In the genomic region with DNA sequence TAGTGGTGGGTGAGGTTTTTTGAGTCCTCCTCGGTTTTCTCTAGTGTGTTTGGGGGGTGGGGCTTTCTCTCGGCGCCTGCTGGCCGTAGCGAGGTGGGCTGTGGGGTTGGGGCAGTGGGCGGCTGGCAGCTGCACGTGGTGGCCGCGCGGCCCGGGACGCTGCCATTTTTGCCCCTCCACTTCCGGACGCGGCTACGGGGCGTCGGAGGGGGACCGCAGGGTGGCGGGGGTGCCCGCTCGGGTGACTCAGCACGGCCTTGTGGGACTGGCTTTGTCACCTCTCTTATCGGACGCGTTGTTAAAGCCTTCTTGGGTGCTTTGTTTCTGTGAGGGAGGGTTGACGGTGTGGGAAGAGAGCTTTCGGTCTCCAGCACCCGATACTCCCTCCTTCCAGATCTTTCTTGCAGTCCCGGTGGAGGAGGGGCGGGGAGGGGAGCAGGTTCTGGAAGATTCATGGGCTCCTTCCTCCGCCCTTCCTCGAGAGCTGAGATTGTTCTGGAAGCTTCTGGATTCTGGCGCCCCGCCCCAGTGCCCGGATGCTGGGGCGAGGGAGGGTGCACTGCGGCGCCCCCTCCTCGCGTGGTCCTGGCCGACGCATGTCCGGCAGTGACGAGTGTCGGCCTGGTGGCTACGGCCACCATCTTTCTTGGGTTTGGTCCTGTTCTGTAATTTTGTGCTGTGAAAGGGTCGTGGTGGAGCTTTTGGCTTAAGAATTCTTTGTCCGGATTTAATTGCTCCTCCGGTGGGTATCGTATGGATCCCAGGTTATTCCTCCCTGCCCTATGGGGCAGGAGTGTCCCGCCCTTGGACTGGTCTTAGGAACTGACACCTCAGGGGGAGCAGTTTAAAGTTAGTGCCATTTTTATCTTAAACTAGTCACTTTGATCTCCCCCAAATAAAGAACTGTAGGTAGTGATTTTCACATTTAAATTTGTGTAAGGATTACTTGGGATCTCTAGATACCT, we compare ENCODE assay signal across 8 cellular contexts. TPM values are rescaled to one million over a fixed set of nuclear protein-coding genes. Genes with fewer than 3 reads are reported as not detected.
DNase-seq lines count a peak whose midpoint lies in the region; ATAC-seq and TF ChIP-seq lines count a peak whose summit lies in the region.

No MANE protein-coding gene starts in this region.

- peaks cover 39% of the 10 kb centered on the region for H3K4me1 Mint-ChIP-seq in activated naive CD4-positive, alpha-beta T cell treated with anti-CD3 and anti-CD28 coated beads, Interleukin-2, amount 50 U/mL, for 24 hours

- TF ChIP-seq CTCF in parathyroid adenoma (IDR thresholded peaks at IDR 0.05) = no peak
- TF ChIP-seq CTCF in thyroid gland (IDR thresholded peaks at IDR 0.05) = no peak

- H2AFZ ChIP-seq in parathyroid adenoma = peak overlapping the region; percentile 97

- intact Hi-C loops in Right ventricle myocardium superior (cut with DNase I) = no loop called here
- intact Hi-C loops in thyroid gland (cut with DNase I) = no loop called here

- H3K27ac Mint-ChIP-seq in activated naive CD4-positive, alpha-beta T cell treated with anti-CD3 and anti-CD28 coated beads, Interleukin-2, amount 50 U/mL, for 24 hours = peak overlapping the region; percentile 100

- H3K9me3 ChIP-seq in SK-N-MC (ENCODE audit: low read depth, low read length) = no peaks in the 10 kb centered on the region
- no peaks in the 10 kb centered on the region for H3K9me3 ChIP-seq in parathyroid adenoma (ENCODE audit: control insufficient read depth, low read length)
- H3K9me3 ChIP-seq in thyroid gland = no peaks in the 10 kb centered on the region

- DNase-seq in A172 (ENCODE audit: low spot score) (peak; percentile 68), SK-N-MC (ENCODE audit: low read depth, low spot score) (no peak), Right ventricle myocardium superior (peak; percentile 77), thyroid gland (peak; percentile 76 to 79)

- H3K4me2 ChIP-seq in parathyroid adenoma (ENCODE audit: low read length) = peak overlapping the region; percentile 94

- H3K36me3 Mint-ChIP-seq in activated naive CD4-positive, alpha-beta T cell treated with anti-CD3 and anti-CD28 coated beads, Interleukin-2, amount 50 U/mL, for 24 hours = peaks cover 45% of the 10 kb centered on the region

- peaks cover 2% of the 10 kb centered on the region for H3K27me3 Mint-ChIP-seq in activated naive CD4-positive, alpha-beta T cell treated with anti-CD3 and anti-CD28 coated beads, Interleukin-2, amount 50 U/mL, for 24 hours

- H3K4me3 ChIP-seq in SK-N-MC = peak overlapping the region; percentile 100
- H3K4me3 ChIP-seq in parathyroid adenoma (ENCODE audit: low read depth, low read length) = peak overlapping the region; percentile 99
- peak overlapping the region; percentile 37 to 76 (median 54) for H3K4me3 ChIP-seq in thyroid gland (replicated peaks in 1 of 3)

- ATAC-seq in GM18873 (IDR thresholded peaks at IDR 0.05; ENCODE audit: low FRiP score, unreplicated experiment) = peak; percentile 17
- peak; percentile 45 for ATAC-seq in HG03354 (IDR thresholded peaks at IDR 0.05; ENCODE audit: poor library complexity, severe bottlenecking, unreplicated experiment)
- peak; percentile 36 for ATAC-seq in Right ventricle myocardium superior (ENCODE audit: poor library complexity)

- peaks cover 15% of the 10 kb centered on the region for H3K79me2 ChIP-seq in parathyroid adenoma

- H3K9ac ChIP-seq in SK-N-MC (ENCODE audit: insufficient read length) (peak overlapping the region; percentile 100), parathyroid adenoma (peak overlapping the region; percentile 99)

- H3K4me1 ChIP-seq in parathyroid adenoma (peaks cover 8% of the 10 kb centered on the region), thyroid gland (peaks cover 8 to 26% of the 10 kb centered on the region in 2 donors)

- peak overlapping the region; percentile 89 for H3K27ac ChIP-seq in SK-N-MC
- H3K27ac ChIP-seq in parathyroid adenoma = peak overlapping the region; percentile 100
- peak overlapping the region; percentile 98 to 100 (median 100) for H3K27ac ChIP-seq in thyroid gland

- no peaks in the 10 kb centered on the region for H3K9me3 Mint-ChIP-seq in activated naive CD4-positive, alpha-beta T cell treated with anti-CD3 and anti-CD28 coated beads, Interleukin-2, amount 50 U/mL, for 24 hours

- peak in 1 of 2 donors; percentile 30 for TF ChIP-seq POLR2A in thyroid gland (IDR thresholded peaks at IDR 0.05)

- H3K4me3 Mint-ChIP-seq in activated naive CD4-positive, alpha-beta T cell treated with anti-CD3 and anti-CD28 coated beads, Interleukin-2, amount 50 U/mL, for 24 hours = peak overlapping the region; percentile 99

- H3K27me3 ChIP-seq in parathyroid adenoma (ENCODE audit: control insufficient read depth, insufficient read depth, low read length) (no peaks in the 10 kb centered on the region), thyroid gland (no peaks in the 10 kb centered on the region)

- WGBS in thyroid gland, 2 donors = 0 to 1% methylated on average over 32 to 43 of the region's 52 CpGs

- H3K36me3 ChIP-seq in SK-N-MC (ENCODE audit: insufficient read depth, low read length) (peaks cover 50% of the 10 kb centered on the region), parathyroid adenoma (ENCODE audit: control insufficient read depth, insufficient read depth, low read length) (no peaks in the 10 kb centered on the region), thyroid gland (peaks cover 35 to 41% of the 10 kb centered on the region in 2 donors)

RNA-seq across cellular contexts. Expression of a gene that starts 0.7 kb away (rescaled TPM):
- total RNA-seq in A172 (2014; rRNA removed; shearing (Covaris generic)) = 2,477 and 2,544 TPM in 2 replicates
- total RNA-seq in Right ventricle myocardium superior (853 TPM), thyroid gland (100 to 1,000 TPM; 556 to 669 (median 586) TPM)

RNA-seq across cellular contexts. Expression of a gene that starts 9.7 kb away (rescaled TPM):
- total RNA-seq in A172 (2014; rRNA removed; shearing (Covaris generic)) = 112 and 137 TPM in 2 replicates
- 19.4 TPM for total RNA-seq in Right ventricle myocardium superior
- 10 to 100 TPM; 28.5 to 46.5 (median 41.8) TPM for total RNA-seq in thyroid gland

RNA-seq across cellular contexts. Expression of a gene that starts 17.7 kb away (rescaled TPM):
- 22.4 and 33.4 TPM in 2 replicates for total RNA-seq in A172 (2014; rRNA removed; shearing (Covaris generic))
- 3.7 TPM for total RNA-seq in Right ventricle myocardium superior
- 10 to 100 TPM in 2 of 4 donors, 1 to 10 TPM in 2; 5.1 to 16.9 (median 13.2) TPM for total RNA-seq in thyroid gland

RNA-seq across cellular contexts. Expression of a gene that starts 22.6 kb away (rescaled TPM):
- total RNA-seq in A172 (2014; rRNA removed; shearing (Covaris generic)) = 0.96 and 1.3 TPM in 2 replicates
- total RNA-seq in Right ventricle myocardium superior = not detected
- total RNA-seq in thyroid gland = not detected

RNA-seq across cellular contexts. Expression of a gene that starts 24.2 kb away (rescaled TPM):
- 24.7 and 26.2 TPM in 2 replicates for total RNA-seq in A172 (2014; rRNA removed; shearing (Covaris generic))
- 181 TPM for total RNA-seq in Right ventricle myocardium superior
- 10 to 100 TPM; 39.7 to 83.3 (median 55.8) TPM for total RNA-seq in thyroid gland
